ENCODE assay signal across 23 cellular contexts in the genomic region with DNA sequence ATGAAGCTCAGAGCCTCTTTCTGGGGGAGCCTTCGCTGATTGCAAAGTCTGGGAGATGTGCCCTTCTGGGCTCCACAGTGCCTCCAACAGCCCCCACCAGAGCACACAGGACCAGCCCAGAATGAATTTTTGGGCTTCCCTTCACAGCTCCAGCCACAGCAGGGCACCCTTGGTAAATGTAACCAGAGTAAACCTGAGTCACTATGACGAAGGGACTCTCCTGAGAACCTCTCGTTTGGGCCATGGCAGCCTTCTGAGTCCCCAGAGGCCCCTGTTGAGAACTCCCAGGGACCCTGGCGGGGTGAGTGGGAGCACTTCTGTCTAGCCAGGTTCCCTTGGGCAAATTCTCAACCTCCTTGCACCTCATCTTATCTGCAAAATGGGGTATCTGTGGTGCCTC.
"Had no signal": no experiment of that assay in that cellular context is flagged by ENCODE, and none has a peak within 500 bp of the region (broad histone marks: within the 10 kb centered on the region; RNA-seq: fewer than 3 reads in every experiment).

No MANE protein-coding gene starts in this region.

- H3K27ac Mint-ChIP-seq: endodermal cell; natural killer cell treated with Interleukin-12 subunit alpha and Interleukin-12 subunit beta and Interleukin-15 and Interleukin-18, amount 100 ng/mL, for 72 hours; progenitor cell of endocrine pancreas; stimulated activated naive CD8-positive, alpha-beta T cell treated with anti-CD3 and anti-CD28 coated beads, Interleukin-15, amount 100 ng/mL, for 72 hours had no signal

- H3K36me3 Mint-ChIP-seq: natural killer cell treated with Interleukin-12 subunit alpha and Interleukin-12 subunit beta and Interleukin-15 and Interleukin-18, amount 100 ng/mL, for 72 hours had no signal

- H3K27me3 Mint-ChIP-seq: stimulated activated naive CD8-positive, alpha-beta T cell treated with anti-CD3 and anti-CD28 coated beads, Interleukin-15, amount 100 ng/mL, for 72 hours had no signal

- H3K4me3 Mint-ChIP-seq: endodermal cell; natural killer cell treated with Interleukin-12 subunit alpha and Interleukin-12 subunit beta and Interleukin-15 and Interleukin-18, amount 100 ng/mL, for 72 hours; neural crest cell; stimulated activated naive CD8-positive, alpha-beta T cell treated with anti-CD3 and anti-CD28 coated beads, Interleukin-15, amount 100 ng/mL, for 72 hours had no signal

- H3K4me1 Mint-ChIP-seq: neural crest cell; stimulated activated naive CD8-positive, alpha-beta T cell treated with anti-CD3 and anti-CD28 coated beads, Interleukin-15, amount 100 ng/mL, for 72 hours had no signal

- ATAC-seq: esophagus mucosa; gastrocnemius medialis; natural killer cell treated with Interleukin-12 subunit alpha and Interleukin-12 subunit beta and Interleukin-15 and Interleukin-18, amount 100 ng/mL, for 72 hours; right lobe of liver; stimulated activated naive CD8-positive, alpha-beta T cell treated with anti-CD3 and anti-CD28 coated beads, Interleukin-15, amount 100 ng/mL, for 72 hours; upper lobe of right lung had no signal

- H3K27ac ChIP-seq: dorsolateral prefrontal cortex, epithelial cell of prostate, gastrocnemius medialis, parathyroid adenoma, right lobe of liver, suprapubic skin, transverse colon, upper lobe of right lung, uterus had no signal

- H3K9me3 Mint-ChIP-seq: natural killer cell treated with Interleukin-12 subunit alpha and Interleukin-12 subunit beta and Interleukin-15 and Interleukin-18, amount 100 ng/mL, for 72 hours; neural crest cell; stimulated activated naive CD8-positive, alpha-beta T cell treated with anti-CD3 and anti-CD28 coated beads, Interleukin-15, amount 100 ng/mL, for 72 hours had no signal

- DNase-seq: dorsolateral prefrontal cortex; effector CD4-positive, alpha-beta T cell; endodermal cell; foreskin fibroblast; gastrocnemius medialis; head of caudate nucleus; mesendoderm; right lobe of liver; small intestine; stimulated activated CD4-positive, alpha-beta T cell treated with anti-CD3 and anti-CD28 coated beads, Interleukin-15, amount 100 ng/mL, for 24 hours; stimulated activated CD4-positive, alpha-beta T cell treated with anti-CD3 and anti-CD28 coated beads, Interleukin-2, amount 100 ng/mL, for 48 hours; stimulated activated naive CD4-positive, alpha-beta T cell; stimulated activated naive CD8-positive, alpha-beta T cell treated with anti-CD3 and anti-CD28 coated beads, Interleukin-15, amount 100 ng/mL, for 72 hours; transverse colon; upper lobe of right lung; uterus had no signal
